ENCODE assay signal across 2 cellular contexts in the genomic region with DNA sequence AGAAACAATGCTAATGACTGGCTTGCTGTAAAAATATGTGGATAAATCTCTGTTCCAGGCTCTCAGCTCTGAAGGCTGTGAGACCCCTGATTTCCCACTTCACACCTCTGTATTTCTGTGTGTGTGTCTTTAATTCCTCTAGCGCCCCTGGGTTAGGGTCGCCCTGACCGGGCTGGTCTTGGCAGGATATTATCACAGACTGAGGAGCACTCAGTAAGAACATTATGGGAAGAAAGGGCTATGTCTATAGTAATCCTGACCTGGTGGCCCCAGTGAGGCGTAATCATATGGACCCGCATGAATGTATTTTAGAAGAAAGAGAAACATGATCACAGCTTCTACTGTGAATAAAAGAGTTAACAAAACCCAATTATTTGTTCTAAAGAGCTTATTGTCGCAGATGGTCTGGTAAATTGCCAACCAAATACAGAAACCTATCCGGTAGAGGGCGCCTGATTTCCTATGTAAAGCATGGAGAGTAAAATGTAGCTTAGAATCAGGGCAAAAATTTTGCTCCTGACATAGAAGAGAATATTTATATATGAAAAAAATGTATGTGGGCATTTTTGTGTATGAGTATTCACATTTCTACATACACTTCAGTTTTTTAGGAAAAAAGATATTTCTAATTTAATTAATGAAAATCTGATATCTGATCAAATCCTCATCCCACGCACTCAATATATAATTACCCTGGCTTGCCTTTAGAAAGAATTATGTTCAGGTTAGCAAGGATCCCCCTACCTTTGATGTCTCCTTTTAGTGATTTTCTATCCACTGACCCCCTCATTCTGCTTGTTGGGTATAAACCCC.
TF ChIP-seq lines count a peak whose summit lies in the region.

No MANE protein-coding gene starts in this region.

TF ChIP-seq in GM23338, 12 proteins besides CTCF, POLR2A, EP300 and RAD21 (continues in another document):
- TF ChIP-seq, protein P1, sequence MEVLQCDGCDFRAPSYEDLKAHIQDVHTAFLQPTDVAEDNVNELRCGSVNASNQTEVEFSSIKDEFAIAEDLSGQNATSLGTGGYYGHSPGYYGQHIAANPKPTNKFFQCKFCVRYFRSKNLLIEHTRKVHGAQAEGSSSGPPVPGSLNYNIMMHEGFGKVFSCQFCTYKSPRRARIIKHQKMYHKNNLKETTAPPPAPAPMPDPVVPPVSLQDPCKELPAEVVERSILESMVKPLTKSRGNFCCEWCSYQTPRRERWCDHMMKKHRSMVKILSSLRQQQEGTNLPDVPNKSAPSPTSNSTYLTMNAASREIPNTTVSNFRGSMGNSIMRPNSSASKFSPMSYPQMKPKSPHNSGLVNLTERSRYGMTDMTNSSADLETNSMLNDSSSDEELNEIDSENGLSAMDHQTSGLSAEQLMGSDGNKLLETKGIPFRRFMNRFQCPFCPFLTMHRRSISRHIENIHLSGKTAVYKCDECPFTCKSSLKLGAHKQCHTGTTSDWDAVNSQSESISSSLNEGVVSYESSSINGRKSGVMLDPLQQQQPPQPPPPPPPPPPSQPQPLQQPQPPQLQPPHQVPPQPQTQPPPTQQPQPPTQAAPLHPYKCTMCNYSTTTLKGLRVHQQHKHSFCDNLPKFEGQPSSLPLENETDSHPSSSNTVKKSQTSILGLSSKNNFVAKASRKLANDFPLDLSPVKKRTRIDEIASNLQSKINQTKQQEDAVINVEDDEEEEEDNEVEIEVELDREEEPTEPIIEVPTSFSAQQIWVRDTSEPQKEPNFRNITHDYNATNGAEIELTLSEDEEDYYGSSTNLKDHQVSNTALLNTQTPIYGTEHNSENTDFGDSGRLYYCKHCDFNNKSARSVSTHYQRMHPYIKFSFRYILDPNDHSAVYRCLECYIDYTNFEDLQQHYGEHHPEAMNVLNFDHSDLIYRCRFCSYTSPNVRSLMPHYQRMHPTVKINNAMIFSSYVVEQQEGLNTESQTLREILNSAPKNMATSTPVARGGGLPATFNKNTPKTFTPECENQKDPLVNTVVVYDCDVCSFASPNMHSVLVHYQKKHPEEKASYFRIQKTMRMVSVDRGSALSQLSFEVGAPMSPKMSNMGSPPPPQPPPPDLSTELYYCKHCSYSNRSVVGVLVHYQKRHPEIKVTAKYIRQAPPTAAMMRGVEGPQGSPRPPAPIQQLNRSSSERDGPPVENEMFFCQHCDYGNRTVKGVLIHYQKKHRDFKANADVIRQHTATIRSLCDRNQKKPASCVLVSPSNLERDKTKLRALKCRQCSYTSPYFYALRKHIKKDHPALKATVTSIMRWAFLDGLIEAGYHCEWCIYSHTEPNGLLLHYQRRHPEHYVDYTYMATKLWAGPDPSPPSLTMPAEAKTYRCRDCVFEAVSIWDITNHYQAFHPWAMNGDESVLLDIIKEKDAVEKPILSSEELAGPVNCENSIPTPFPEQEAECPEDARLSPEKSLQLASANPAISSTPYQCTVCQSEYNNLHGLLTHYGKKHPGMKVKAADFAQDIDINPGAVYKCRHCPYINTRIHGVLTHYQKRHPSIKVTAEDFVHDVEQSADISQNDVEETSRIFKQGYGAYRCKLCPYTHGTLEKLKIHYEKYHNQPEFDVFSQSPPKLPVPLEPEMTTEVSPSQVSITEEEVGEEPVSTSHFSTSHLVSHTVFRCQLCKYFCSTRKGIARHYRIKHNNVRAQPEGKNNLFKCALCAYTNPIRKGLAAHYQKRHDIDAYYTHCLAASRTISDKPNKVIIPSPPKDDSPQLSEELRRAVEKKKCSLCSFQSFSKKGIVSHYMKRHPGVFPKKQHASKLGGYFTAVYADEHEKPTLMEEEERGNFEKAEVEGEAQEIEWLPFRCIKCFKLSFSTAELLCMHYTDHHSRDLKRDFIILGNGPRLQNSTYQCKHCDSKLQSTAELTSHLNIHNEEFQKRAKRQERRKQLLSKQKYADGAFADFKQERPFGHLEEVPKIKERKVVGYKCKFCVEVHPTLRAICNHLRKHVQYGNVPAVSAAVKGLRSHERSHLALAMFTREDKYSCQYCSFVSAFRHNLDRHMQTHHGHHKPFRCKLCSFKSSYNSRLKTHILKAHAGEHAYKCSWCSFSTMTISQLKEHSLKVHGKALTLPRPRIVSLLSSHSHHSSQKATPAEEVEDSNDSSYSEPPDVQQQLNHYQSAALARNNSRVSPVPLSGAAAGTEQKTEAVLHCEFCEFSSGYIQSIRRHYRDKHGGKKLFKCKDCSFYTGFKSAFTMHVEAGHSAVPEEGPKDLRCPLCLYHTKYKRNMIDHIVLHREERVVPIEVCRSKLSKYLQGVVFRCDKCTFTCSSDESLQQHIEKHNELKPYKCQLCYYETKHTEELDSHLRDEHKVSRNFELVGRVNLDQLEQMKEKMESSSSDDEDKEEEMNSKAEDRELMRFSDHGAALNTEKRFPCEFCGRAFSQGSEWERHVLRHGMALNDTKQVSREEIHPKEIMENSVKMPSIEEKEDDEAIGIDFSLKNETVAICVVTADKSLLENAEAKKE (CRISPR knock-in tag; IDR thresholded peaks at IDR 0.05): no peak
- TF ChIP-seq, protein P2, sequence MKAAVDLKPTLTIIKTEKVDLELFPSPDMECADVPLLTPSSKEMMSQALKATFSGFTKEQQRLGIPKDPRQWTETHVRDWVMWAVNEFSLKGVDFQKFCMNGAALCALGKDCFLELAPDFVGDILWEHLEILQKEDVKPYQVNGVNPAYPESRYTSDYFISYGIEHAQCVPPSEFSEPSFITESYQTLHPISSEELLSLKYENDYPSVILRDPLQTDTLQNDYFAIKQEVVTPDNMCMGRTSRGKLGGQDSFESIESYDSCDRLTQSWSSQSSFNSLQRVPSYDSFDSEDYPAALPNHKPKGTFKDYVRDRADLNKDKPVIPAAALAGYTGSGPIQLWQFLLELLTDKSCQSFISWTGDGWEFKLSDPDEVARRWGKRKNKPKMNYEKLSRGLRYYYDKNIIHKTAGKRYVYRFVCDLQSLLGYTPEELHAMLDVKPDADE (IDR thresholded peaks at IDR 0.05): no peak
- TF ChIP-seq, protein P3, sequence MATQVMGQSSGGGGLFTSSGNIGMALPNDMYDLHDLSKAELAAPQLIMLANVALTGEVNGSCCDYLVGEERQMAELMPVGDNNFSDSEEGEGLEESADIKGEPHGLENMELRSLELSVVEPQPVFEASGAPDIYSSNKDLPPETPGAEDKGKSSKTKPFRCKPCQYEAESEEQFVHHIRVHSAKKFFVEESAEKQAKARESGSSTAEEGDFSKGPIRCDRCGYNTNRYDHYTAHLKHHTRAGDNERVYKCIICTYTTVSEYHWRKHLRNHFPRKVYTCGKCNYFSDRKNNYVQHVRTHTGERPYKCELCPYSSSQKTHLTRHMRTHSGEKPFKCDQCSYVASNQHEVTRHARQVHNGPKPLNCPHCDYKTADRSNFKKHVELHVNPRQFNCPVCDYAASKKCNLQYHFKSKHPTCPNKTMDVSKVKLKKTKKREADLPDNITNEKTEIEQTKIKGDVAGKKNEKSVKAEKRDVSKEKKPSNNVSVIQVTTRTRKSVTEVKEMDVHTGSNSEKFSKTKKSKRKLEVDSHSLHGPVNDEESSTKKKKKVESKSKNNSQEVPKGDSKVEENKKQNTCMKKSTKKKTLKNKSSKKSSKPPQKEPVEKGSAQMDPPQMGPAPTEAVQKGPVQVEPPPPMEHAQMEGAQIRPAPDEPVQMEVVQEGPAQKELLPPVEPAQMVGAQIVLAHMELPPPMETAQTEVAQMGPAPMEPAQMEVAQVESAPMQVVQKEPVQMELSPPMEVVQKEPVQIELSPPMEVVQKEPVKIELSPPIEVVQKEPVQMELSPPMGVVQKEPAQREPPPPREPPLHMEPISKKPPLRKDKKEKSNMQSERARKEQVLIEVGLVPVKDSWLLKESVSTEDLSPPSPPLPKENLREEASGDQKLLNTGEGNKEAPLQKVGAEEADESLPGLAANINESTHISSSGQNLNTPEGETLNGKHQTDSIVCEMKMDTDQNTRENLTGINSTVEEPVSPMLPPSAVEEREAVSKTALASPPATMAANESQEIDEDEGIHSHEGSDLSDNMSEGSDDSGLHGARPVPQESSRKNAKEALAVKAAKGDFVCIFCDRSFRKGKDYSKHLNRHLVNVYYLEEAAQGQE (IDR thresholded peaks at IDR 0.05; ENCODE audit: unreplicated experiment): no peak
- TF ChIP-seq CREB1 (CRISPR knock-in tag; IDR thresholded peaks at IDR 0.05; ENCODE audit: low read depth): no peak
- TF ChIP-seq NANOG (IDR thresholded peaks at IDR 0.05; ENCODE audit: borderline replicate concordance): no peak
- TF ChIP-seq POLR2AphosphoS5 (IDR thresholded peaks at IDR 0.05; ENCODE audit: low read depth): no peak
- TF ChIP-seq STAT1 (IDR thresholded peaks at IDR 0.05; ENCODE audit: unreplicated experiment): no peak

TF ChIP-seq in GM12878, 131 proteins besides CTCF, POLR2A, EP300 and RAD21:
- TF ChIP-seq SIX5 (IDR thresholded peaks at IDR 0.05; ENCODE audit: low read depth, low read length, severe bottlenecking): no peak
- peak; percentile 23; the same call in 1 of the 2 replicates for TF ChIP-seq SMC3 (IDR thresholded peaks at IDR 0.05; ENCODE audit: borderline replicate concordance, low read length)
